ENCODE assay signal across 8 cellular contexts in genomic region chr13:40777166-40777956, GRCh38. TPM values are rescaled to one million over a fixed set of nuclear protein-coding genes. Genes with fewer than 3 reads are reported as not detected.
A peak's percentile ranks its signal among the peaks of the same experiment; 100 is the strongest.
DNase-seq lines count a peak whose midpoint lies in the region; ATAC-seq and TF ChIP-seq lines count a peak whose summit lies in the region.

No MANE protein-coding gene starts in this region.

- H3K36me3 Mint-ChIP-seq in central memory CD8-positive, alpha-beta T cell (ENCODE audit: insufficient read depth), result peaks cover 1% of the 10 kb centered on the region
- no peaks in the 10 kb centered on the region for H3K36me3 Mint-ChIP-seq in stimulated activated naive B cell treated with anti-CD40 and anti-IgM and Interleukin-4, amounts not matched to agents 10 μg/mL and 1 μg/mL and 100 μg/mL, for 72 hours

- TF ChIP-seq CTCF in 22Rv1 (IDR thresholded peaks at IDR 0.05), result peak; percentile 79
- peak; percentile 54 for TF ChIP-seq CTCF in GM12865 (IDR thresholded peaks at IDR 0.05; ENCODE audit: insufficient read depth, low read depth, low read length, missing control alignments)

- H3K27me3 ChIP-seq in MG63, result no peaks in the 10 kb centered on the region

- DNase-seq in GM12865 (ENCODE audit: low read depth), result peak; percentile 80
- DNase-seq in MG63, result no peak
- peak; percentile 71 for DNase-seq in SKM-1 (lab: John Stamatoyannopoulos, UW; ENCODE audit: unreplicated experiment)
- no peak for DNase-seq in central memory CD8-positive, alpha-beta T cell (ENCODE audit: low spot score in 2 of 2)
- DNase-seq in kidney tubule cell (ENCODE audit: low spot score), result peak; percentile 63
- DNase-seq in stimulated activated naive B cell treated with anti-CD40 and anti-IgM and Interleukin-4, amounts not matched to agents 10 μg/mL and 1 μg/mL and 100 μg/mL, for 72 hours, result peak; percentile 32

- H3K9me3 Mint-ChIP-seq in central memory CD8-positive, alpha-beta T cell, result no peaks in the 10 kb centered on the region
- H3K9me3 Mint-ChIP-seq in stimulated activated naive B cell treated with anti-CD40 and anti-IgM and Interleukin-4, amounts not matched to agents 10 μg/mL and 1 μg/mL and 100 μg/mL, for 72 hours, result no peaks in the 10 kb centered on the region

- peak; percentile 76 for ATAC-seq in HG02571 (IDR thresholded peaks at IDR 0.05; ENCODE audit: unreplicated experiment)
- ATAC-seq in central memory CD8-positive, alpha-beta T cell (replicated peaks; ENCODE audit: extremely low read depth, poor library complexity, severe bottlenecking), result peak; percentile 59
- peak; percentile 85 to 88 for ATAC-seq in stimulated activated naive B cell treated with anti-CD40 and anti-IgM and Interleukin-4, amounts not matched to agents 10 μg/mL and 1 μg/mL and 100 μg/mL, for 72 hours (replicated peaks)

- H3K27me3 Mint-ChIP-seq in central memory CD8-positive, alpha-beta T cell, result no peaks in the 10 kb centered on the region
- H3K27me3 Mint-ChIP-seq in stimulated activated naive B cell treated with anti-CD40 and anti-IgM and Interleukin-4, amounts not matched to agents 10 μg/mL and 1 μg/mL and 100 μg/mL, for 72 hours, result no peaks in the 10 kb centered on the region

- peak overlapping the region; percentile 39 for H3K4me3 ChIP-seq in GM12865 (ENCODE audit: low read depth, low read length)
- H3K4me3 ChIP-seq in MG63, result 0 out of 2 replicates have a peak overlapping the region, but pooled peaks have one; percentile 15

- H3K27ac Mint-ChIP-seq in central memory CD8-positive, alpha-beta T cell (ENCODE audit: low read depth), result peak overlapping the region; percentile 96
- peak overlapping the region; percentile 94 for H3K27ac Mint-ChIP-seq in stimulated activated naive B cell treated with anti-CD40 and anti-IgM and Interleukin-4, amounts not matched to agents 10 μg/mL and 1 μg/mL and 100 μg/mL, for 72 hours

- peaks cover 23% of the 10 kb centered on the region for H3K4me1 Mint-ChIP-seq in central memory CD8-positive, alpha-beta T cell
- peaks cover 18 to 38% of the 10 kb centered on the region in 2 donors for H3K4me1 Mint-ChIP-seq in stimulated activated naive B cell treated with anti-CD40 and anti-IgM and Interleukin-4, amounts not matched to agents 10 μg/mL and 1 μg/mL and 100 μg/mL, for 72 hours

- H3K4me3 Mint-ChIP-seq in central memory CD8-positive, alpha-beta T cell, result peak overlapping the region; percentile 76
- peak overlapping the region; percentile 70 to 76 for H3K4me3 Mint-ChIP-seq in stimulated activated naive B cell treated with anti-CD40 and anti-IgM and Interleukin-4, amounts not matched to agents 10 μg/mL and 1 μg/mL and 100 μg/mL, for 72 hours

- H3K9me3 ChIP-seq in MG63, result no peaks in the 10 kb centered on the region

- H3K36me3 ChIP-seq in MG63, result no peaks in the 10 kb centered on the region

- H3K27ac ChIP-seq in 22Rv1, result no peak overlapping the region

RNA-seq across cellular contexts. Expression of gene MRPS31, which starts 6.4 kb away (rescaled TPM):
- total RNA-seq in MG63 (2014; rRNA removed; shearing (Covaris generic); ENCODE audit: low replicate concordance), result 14.0 and 21.8 TPM in 2 replicates

RNA-seq across cellular contexts. Expression of gene SLC25A15, which starts 12.1 kb away (rescaled TPM):
- total RNA-seq in MG63 (2014; rRNA removed; shearing (Covaris generic); ENCODE audit: low replicate concordance), result 38.1 and 57.4 TPM in 2 replicates

Comparison
In these comparisons a context has a peak if more than half of its experiments do, and no peak if none do; other contexts are left out.
1. DNase-seq: peak in GM12865 (single experiment), SKM-1 (single experiment), kidney tubule cell (single experiment) and stimulated activated naive B cell treated with anti-CD40 and anti-IgM and Interleukin-4, amounts not matched to agents 10 μg/mL and 1 μg/mL and 100 μg/mL, for 72 hours (single experiment); none in MG63 (single experiment) and central memory CD8-positive, alpha-beta T cell (0 of 2).
2. Peak in every context shown above with its lines, with median percentiles within 50 percentile points of each other: ATAC-seq.